In the genomic region with DNA sequence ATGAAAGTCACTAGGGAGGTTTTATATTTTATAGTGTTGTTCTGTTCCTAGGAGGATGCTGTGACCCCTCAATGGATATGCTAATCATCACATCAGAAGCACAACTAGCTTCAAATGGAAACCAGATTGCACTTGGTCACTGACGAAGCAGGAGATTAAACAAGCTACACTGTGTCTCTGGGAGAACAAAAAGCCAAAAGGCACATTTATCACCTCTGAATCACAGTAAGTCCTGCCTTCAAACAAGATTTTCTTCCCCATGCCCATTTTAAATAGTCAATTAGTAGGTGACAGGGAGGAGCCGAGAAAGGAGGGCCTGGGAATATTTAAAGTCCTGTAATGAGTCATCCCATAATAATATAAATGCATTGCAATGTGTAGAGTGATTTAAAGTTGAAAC, we compare ENCODE assay signal across 19 cellular contexts.
"Had no signal": no experiment of that assay in that cellular context is flagged by ENCODE, and none has a peak within 500 bp of the region (broad histone marks: within the 10 kb centered on the region; RNA-seq: fewer than 3 reads in every experiment).

No MANE protein-coding gene starts in this region.

- H3K4me3 Mint-ChIP-seq: activated CD4-positive, alpha-beta memory T cell treated with anti-CD3 and anti-CD28 coated beads for 36 hours; activated CD8-positive, alpha-beta memory T cell treated with anti-CD3 and anti-CD28 coated beads, Interleukin-2, amount 10 ng/mL, durations not matched to agents 7 days and 5 days; naive thymus-derived CD4-positive, alpha-beta T cell had no signal

- H3K27ac Mint-ChIP-seq: activated CD4-positive, alpha-beta memory T cell treated with anti-CD3 and anti-CD28 coated beads for 36 hours; activated CD8-positive, alpha-beta memory T cell treated with anti-CD3 and anti-CD28 coated beads, Interleukin-2, amount 10 ng/mL, durations not matched to agents 7 days and 5 days; naive thymus-derived CD4-positive, alpha-beta T cell had no signal

- DNase-seq: activated CD4-positive, alpha-beta memory T cell treated with anti-CD3 and anti-CD28 coated beads for 36 hours; activated CD4-positive, alpha-beta T cell treated with anti-CD3 and anti-CD28 coated beads for 1 hour; activated CD8-positive, alpha-beta memory T cell treated with anti-CD3 and anti-CD28 coated beads, Interleukin-2, amount 10 ng/mL, durations not matched to agents 7 days and 5 days; activated naive CD4-positive, alpha-beta T cell treated with anti-CD3 and anti-CD28 coated beads, Interleukin-2, amount 50 U/mL, for 16 hours; activated T-cell treated with anti-CD3 and anti-CD28 coated beads, Interleukin-2, amount 50 U/mL, for 1 hour; body of pancreas; cortex of kidney; effector CD8-positive, alpha-beta T cell; islet precursor cell; left ventricle myocardium inferior; mucosa of descending colon; naive thymus-derived CD4-positive, alpha-beta T cell; retina; stimulated activated CD4-positive, alpha-beta T cell treated with anti-CD3 and anti-CD28 coated beads, Interleukin-2, amount 100 ng/mL, for 48 hours; stimulated activated naive CD4-positive, alpha-beta T cell treated with Interleukin-2 at 50 U/mL for 16 hours; substantia nigra; uterus had no signal

- H3K36me3 Mint-ChIP-seq: activated CD4-positive, alpha-beta memory T cell treated with anti-CD3 and anti-CD28 coated beads for 36 hours; activated CD8-positive, alpha-beta memory T cell treated with anti-CD3 and anti-CD28 coated beads, Interleukin-2, amount 10 ng/mL, durations not matched to agents 7 days and 5 days; naive thymus-derived CD4-positive, alpha-beta T cell had no signal

- H3K4me3 ChIP-seq: body of pancreas, hepatocyte, left ventricle myocardium inferior, mucosa of descending colon, tibial nerve, uterus had no signal

- ATAC-seq: activated CD8-positive, alpha-beta memory T cell treated with anti-CD3 and anti-CD28 coated beads, Interleukin-2, amount 10 ng/mL, durations not matched to agents 7 days and 5 days; body of pancreas; mucosa of descending colon; naive thymus-derived CD4-positive, alpha-beta T cell had no signal

- H3K9me3 Mint-ChIP-seq: activated CD4-positive, alpha-beta memory T cell treated with anti-CD3 and anti-CD28 coated beads for 36 hours; naive thymus-derived CD4-positive, alpha-beta T cell had no signal

- H3K27me3 Mint-ChIP-seq: activated CD4-positive, alpha-beta memory T cell treated with anti-CD3 and anti-CD28 coated beads for 36 hours had no signal

- H3K4me1 Mint-ChIP-seq: activated CD8-positive, alpha-beta memory T cell treated with anti-CD3 and anti-CD28 coated beads, Interleukin-2, amount 10 ng/mL, durations not matched to agents 7 days and 5 days; naive thymus-derived CD4-positive, alpha-beta T cell had no signal
